17 cellular contexts compared by ENCODE assay signal in genomic region chr3:101414121-101414520, GRCh38.
DNase-seq lines count a peak whose midpoint lies in the region; ATAC-seq lines count a peak whose summit lies in the region.
"Had no signal": no experiment of that assay in that cellular context is flagged by ENCODE, and none has a peak within 500 bp of the region (broad histone marks: within the 10 kb centered on the region; RNA-seq: fewer than 3 reads in every experiment).

No MANE protein-coding gene starts in this region.

- DNase-seq in NCI-H2107 treated with DMSO at 0.1 percent for 48 hours (lab: John Stamatoyannopoulos, UW; ENCODE audit: unreplicated experiment) (peak; percentile 18), NCI-H2107 (lab: John Stamatoyannopoulos, UW) (no peak), NCI-H2081 treated with DMSO at 0.1 percent for 48 hours (lab: John Stamatoyannopoulos, UW) (peak; percentile 22), activated gamma-delta T cell treated with Interleukin-2 at 50 U/mL for 16 hours (no peak)
- no peak for DNase-seq in CD4-positive, CD25-positive, alpha-beta regulatory T cell
- DNase-seq: 8988T; activated CD4-positive, CD25-positive, alpha-beta regulatory T cell; adrenal gland; caudate nucleus; GOT3; left cardiac atrium; stimulated activated CD4-positive, alpha-beta T cell treated with anti-CD3 and anti-CD28 coated beads, Interleukin-4, amount 100 ng/mL, for 1 hour had no signal

- H3K36me3 Mint-ChIP-seq in CD4-positive, CD25-positive, alpha-beta regulatory T cell, result peaks cover 40% of the 10 kb centered on the region
- H3K36me3 Mint-ChIP-seq in activated T-helper 17 cell treated with anti-CD3 and anti-CD28 coated beads, Interleukin-2, amount 50 U/mL, for 72 hours (ENCODE audit: low read depth), result peaks cover 35% of the 10 kb centered on the region

- H3K9me3 Mint-ChIP-seq in CD4-positive, CD25-positive, alpha-beta regulatory T cell, result peaks cover 0 to 10% (median 2%) of the 10 kb centered on the region in 7 donors
- H3K9me3 Mint-ChIP-seq in activated T-helper 17 cell treated with anti-CD3 and anti-CD28 coated beads, Interleukin-2, amount 50 U/mL, for 72 hours, result peaks cover 4% of the 10 kb centered on the region

- H3K4me1 Mint-ChIP-seq in CD4-positive, CD25-positive, alpha-beta regulatory T cell, result peaks cover 36 to 47% (median 44%) of the 10 kb centered on the region in 4 donors
- peaks cover 18% of the 10 kb centered on the region for H3K4me1 Mint-ChIP-seq in activated T-helper 17 cell treated with anti-CD3 and anti-CD28 coated beads, Interleukin-2, amount 50 U/mL, for 72 hours

- H3K4me3 Mint-ChIP-seq in CD4-positive, CD25-positive, alpha-beta regulatory T cell, result no peak overlapping the region
- peak overlapping the region; percentile 12 for H3K4me3 Mint-ChIP-seq in activated T-helper 17 cell treated with anti-CD3 and anti-CD28 coated beads, Interleukin-2, amount 50 U/mL, for 72 hours
- H3K4me3 Mint-ChIP-seq: CD14-positive monocyte had no signal

- no peak for ATAC-seq in CD4-positive, CD25-positive, alpha-beta regulatory T cell (ENCODE audit: low read depth in 2 of 2)
- no peak for ATAC-seq in activated T-helper 17 cell treated with anti-CD3 and anti-CD28 coated beads, Interleukin-2, amount 50 U/mL, for 72 hours (replicated peaks)
- no peak for ATAC-seq in GM21737 (IDR thresholded peaks at IDR 0.05; ENCODE audit: unreplicated experiment)
- no peak for ATAC-seq in GM18873 (IDR thresholded peaks at IDR 0.05; ENCODE audit: low FRiP score, unreplicated experiment)
- ATAC-seq: left cardiac atrium had no signal

- H3K27ac ChIP-seq in CD4-positive, CD25-positive, alpha-beta regulatory T cell (ENCODE audit: insufficient read depth, low read length, poor library complexity, severe bottlenecking), result no peak overlapping the region
- H3K27ac ChIP-seq: adrenal gland, thyroid gland had no signal

- no peaks in the 10 kb centered on the region for H3K27me3 ChIP-seq in CD4-positive, CD25-positive, alpha-beta regulatory T cell (ENCODE audit: control insufficient read depth, insufficient read depth, low read length)
- H3K27me3 ChIP-seq: adrenal gland, thyroid gland had no signal

- H3K27me3 Mint-ChIP-seq in CD4-positive, CD25-positive, alpha-beta regulatory T cell, result no peaks in the 10 kb centered on the region
- no peaks in the 10 kb centered on the region for H3K27me3 Mint-ChIP-seq in activated T-helper 17 cell treated with anti-CD3 and anti-CD28 coated beads, Interleukin-2, amount 50 U/mL, for 72 hours

- peaks cover 1 to 3% of the 10 kb centered on the region in 2 experiments for H3K9me3 ChIP-seq in CD4-positive, CD25-positive, alpha-beta regulatory T cell (ENCODE audit: control insufficient read depth in 2 of 2, low read length in 2 of 2)
- H3K9me3 ChIP-seq: adrenal gland, thyroid gland had no signal

- peaks cover 11% of the 10 kb centered on the region for H3K36me3 ChIP-seq in CD4-positive, CD25-positive, alpha-beta regulatory T cell (ENCODE audit: control insufficient read depth, insufficient read depth, low read length)
- H3K36me3 ChIP-seq: adrenal gland, thyroid gland had no signal

- no peaks in the 10 kb centered on the region for H3K4me1 ChIP-seq in CD4-positive, CD25-positive, alpha-beta regulatory T cell (ENCODE audit: control insufficient read depth, insufficient read depth, low read length, poor library complexity, severe bottlenecking)
- H3K4me1 ChIP-seq: adrenal gland, thyroid gland had no signal

- no peak overlapping the region for H3K4me3 ChIP-seq in CD4-positive, CD25-positive, alpha-beta regulatory T cell (ENCODE audit: low read depth, low read length)
- H3K4me3 ChIP-seq: adrenal gland, thyroid gland had no signal

- H3K27ac Mint-ChIP-seq in CD4-positive, CD25-positive, alpha-beta regulatory T cell, result peak overlapping the region; percentile 11 to 92 (median 74)
- H3K27ac Mint-ChIP-seq in activated T-helper 17 cell treated with anti-CD3 and anti-CD28 coated beads, Interleukin-2, amount 50 U/mL, for 72 hours, result peak overlapping the region; percentile 71

Comparison
In these comparisons a context has a peak if more than half of its experiments do, and no peak if none do; other contexts are left out.
1. DNase-seq: peak in NCI-H2107 treated with DMSO at 0.1 percent for 48 hours (single experiment) and NCI-H2081 treated with DMSO at 0.1 percent for 48 hours (single experiment); none in NCI-H2107 (single experiment), CD4-positive, CD25-positive, alpha-beta regulatory T cell (0 of 3) and activated gamma-delta T cell treated with Interleukin-2 at 50 U/mL for 16 hours (single experiment).